13 cellular contexts compared by ENCODE assay signal in genomic region chr14:25953532-25954144, GRCh38.
DNase-seq lines count a peak whose midpoint lies in the region; ATAC-seq, FAIRE-seq and TF ChIP-seq lines count a peak whose summit lies in the region.
"Had no signal": no experiment of that assay in that cellular context is flagged by ENCODE, and none has a peak within 500 bp of the region (broad histone marks: within the 10 kb centered on the region; RNA-seq: fewer than 3 reads in every experiment).

No MANE protein-coding gene starts in this region.

- DNase-seq in RWPE2 (ENCODE audit: low spot score): peak; percentile 43
- peak in 8 of 10 donors; percentile 22 to 76 (median 50) for DNase-seq in dorsolateral prefrontal cortex
- DNase-seq in left lung: no peak
- DNase-seq in thyroid gland: peak; percentile 1 to 5
- no peak for DNase-seq in SKM-1 (lab: John Stamatoyannopoulos, UW; ENCODE audit: unreplicated experiment)
- no peak for DNase-seq in T-helper 1 cell
- no peak for DNase-seq in frontal cortex (ENCODE audit: low spot score in 2 of 2)
- DNase-seq: activated CD4-positive, CD25-positive, alpha-beta regulatory T cell treated with anti-CD3 and anti-CD28 coated beads, Interleukin-2, amount 50 U/mL, for 72 hours; NCI-H2081; stimulated activated CD4-positive, alpha-beta T cell treated with anti-CD3 and anti-CD28 coated beads, Interleukin-4, amount 100 ng/mL, for 24 hours; stimulated activated naive B cell treated with anti-CD40 and anti-IgM and Interleukin-4, amounts not matched to agents 10 μg/mL and 1 μg/mL and 100 μg/mL, for 72 hours had no signal

- intact Hi-C loops in dorsolateral prefrontal cortex (cut with DNase I) (no loop called here), left lung (cut with DNase I) (no loop called here), thyroid gland (cut with DNase I) (no loop called here)

- 61 to 64% methylated on average over 5 of the region's 5 CpGs for WGBS in thyroid gland, 2 donors

- peak; percentile 92 for ATAC-seq in RWPE2 (ENCODE audit: low read depth)
- peak; percentile 36 for ATAC-seq in left lung
- ATAC-seq in GM21447 (IDR thresholded peaks at IDR 0.05; ENCODE audit: unreplicated experiment): no peak
- ATAC-seq: stimulated activated naive B cell treated with anti-CD40 and anti-IgM and Interleukin-4, amounts not matched to agents 10 μg/mL and 1 μg/mL and 100 μg/mL, for 72 hours had no signal

- TF ChIP-seq POLR2A in thyroid gland (IDR thresholded peaks at IDR 0.05): no peak

- H3K4me3 ChIP-seq in RWPE2 (ENCODE audit: severe bottlenecking): no peak overlapping the region
- no peak overlapping the region for H3K4me3 ChIP-seq in dorsolateral prefrontal cortex
- no peak overlapping the region for H3K4me3 ChIP-seq in left lung
- H3K4me3 ChIP-seq in thyroid gland (replicated peaks in 1 of 3): no peak overlapping the region
- H3K4me3 ChIP-seq: prostate gland had no signal

- H3K9me3 ChIP-seq in RWPE2 (ENCODE audit: severe bottlenecking) (no peaks in the 10 kb centered on the region), left lung (peaks cover 0 to 6% of the 10 kb centered on the region in 2 donors), thyroid gland (no peaks in the 10 kb centered on the region)
- H3K9me3 ChIP-seq: prostate gland had no signal

- no peaks in the 10 kb centered on the region for H3K36me3 ChIP-seq in RWPE2 (ENCODE audit: low read depth)
- no peaks in the 10 kb centered on the region for H3K36me3 ChIP-seq in left lung
- H3K36me3 ChIP-seq in thyroid gland: no peaks in the 10 kb centered on the region
- H3K36me3 ChIP-seq: prostate gland had no signal

- H3K4me1 ChIP-seq in RWPE2 (ENCODE audit: insufficient read depth, poor library complexity, severe bottlenecking): peaks cover 4% of the 10 kb centered on the region
- H3K4me1 ChIP-seq in left lung: no peaks in the 10 kb centered on the region
- no peaks in the 10 kb centered on the region for H3K4me1 ChIP-seq in thyroid gland
- H3K4me1 ChIP-seq: prostate gland had no signal

- H3K27ac ChIP-seq in RWPE2 (ENCODE audit: poor library complexity, severe bottlenecking) (no peak overlapping the region), dorsolateral prefrontal cortex (peak overlapping the region in 47 of 59 donors; percentile 2 to 89 (median 47)), left lung (no peak overlapping the region), thyroid gland (no peak overlapping the region)
- H3K27ac ChIP-seq: prostate gland had no signal

- no peak for TF ChIP-seq CTCF in RWPE2 (IDR thresholded peaks at IDR 0.05; ENCODE audit: poor library complexity, severe bottlenecking)
- TF ChIP-seq CTCF in dorsolateral prefrontal cortex (IDR thresholded peaks at IDR 0.05 in 54 of 56, conservative IDR thresholded peaks at IDR 0.05 in 2 of 56; ENCODE audit: low read depth in 1 of 56, partially characterized antibody in 56 of 56): no peak
- no peak for TF ChIP-seq CTCF in left lung (IDR thresholded peaks at IDR 0.05)
- TF ChIP-seq CTCF in thyroid gland (IDR thresholded peaks at IDR 0.05): no peak

- no peak for FAIRE-seq in frontal cortex (lab: Jason Lieb, UNC)

- H3K27me3 ChIP-seq in RWPE2 (ENCODE audit: insufficient read depth, poor library complexity, severe bottlenecking) (no peaks in the 10 kb centered on the region), dorsolateral prefrontal cortex (no peaks in the 10 kb centered on the region), left lung (no peaks in the 10 kb centered on the region), thyroid gland (no peaks in the 10 kb centered on the region)

Comparison
In these comparisons a context has a peak if more than half of its experiments do, and no peak if none do; other contexts are left out.
1. DNase-seq: peak in RWPE2 (single experiment), dorsolateral prefrontal cortex (8 of 10) and thyroid gland (2 of 2); none in left lung (0 of 2), SKM-1 (single experiment), T-helper 1 cell (0 of 5) and frontal cortex (0 of 2).
2. H3K27ac ChIP-seq: peak in dorsolateral prefrontal cortex (47 of 59); none in RWPE2 (single experiment), left lung (0 of 2) and thyroid gland (0 of 3).